Comparison of ENCODE assay signal across 8 cellular contexts in genomic region chr17:3723556-3724372, GRCh38. TPM values are rescaled to one million over a fixed set of nuclear protein-coding genes. Genes with fewer than 3 reads are reported as not detected.
DNase-seq lines count a peak whose midpoint lies in the region; ATAC-seq and TF ChIP-seq lines count a peak whose summit lies in the region.

HASPIN (plus strand) TSS chr17:3723903; CDS start chr17:3723936, 33 bp downstream.

- peak within 1 kb of the TSS; percentile 21 to 52 for H3K27ac Mint-ChIP-seq in natural killer cell

- H3K4me1 ChIP-seq in DND-41 (ENCODE audit: insufficient read depth, low read length) (peaks cover 49% of the 10 kb centered on the region), fibroblast of lung (ENCODE audit: control insufficient read depth, extremely low read depth, insufficient read depth, low read length) (peaks cover 14% of the 10 kb centered on the region)

- peak within 1 kb of the TSS; percentile 89 for H3K9ac ChIP-seq in DND-41 (ENCODE audit: low read depth, low read length)
- peak within 1 kb of the TSS; percentile 91 for H3K9ac ChIP-seq in fibroblast of lung (ENCODE audit: insufficient read depth, low read length)

- peak within 1 kb of the TSS; percentile 80 to 94 for H3K4me3 ChIP-seq in DND-41 (ENCODE audit: low read depth in 1 of 2, low read length in 2 of 2)
- peak within 1 kb of the TSS; percentile 77 to 97 (median 87) for H3K4me3 ChIP-seq in fibroblast of lung (replicated peaks in 1 of 4; ENCODE audit: control extremely low read depth in 1 of 4, insufficient read depth in 1 of 4, low read depth in 3 of 4, low read length in 4 of 4)

- H2AFZ ChIP-seq in DND-41 (ENCODE audit: low read depth, low read length) = peak within 1 kb of the TSS; percentile 94
- H2AFZ ChIP-seq in fibroblast of lung (ENCODE audit: low read length) = peak within 1 kb of the TSS; percentile 94

- peaks cover 18 to 31% of the 10 kb centered on the region in 2 donors for H3K4me1 Mint-ChIP-seq in natural killer cell

- H3K4me2 ChIP-seq in DND-41 (ENCODE audit: insufficient read depth, low read length) (peak within 1 kb of the TSS; percentile 99), fibroblast of lung (ENCODE audit: extremely low read depth, insufficient read depth, low read length) (peak within 1 kb of the TSS; percentile 76)

- ATAC-seq in DND-41 (ENCODE audit: insufficient read depth, low read depth) (peak; percentile 89), GM21786 (IDR thresholded peaks at IDR 0.05; ENCODE audit: unreplicated experiment) (peak; percentile 82), natural killer cell (peak; percentile 92 to 96 (median 96))

- H3K79me2 ChIP-seq in DND-41 (ENCODE audit: insufficient read depth, low read length) (peaks cover 68% of the 10 kb centered on the region), fibroblast of lung (ENCODE audit: control insufficient read depth, insufficient read depth, low read length) (peaks cover 38% of the 10 kb centered on the region)

- DNase-seq in DND-41 = peak; percentile 93
- peak; percentile 91 for DNase-seq in RKO (ENCODE audit: low spot score)
- DNase-seq in activated T-helper 1 cell treated with anti-CD3 and anti-CD28 coated beads, Interleukin-2, amount 50 U/mL, for 16 hours (ENCODE audit: low read depth in 1 of 2, low spot score in 1 of 2) = peak; percentile 86 to 88
- peak; percentile 75 to 89 for DNase-seq in fibroblast of lung (ENCODE audit: low read depth in 2 of 2)
- peak; percentile 89 for DNase-seq in natural killer cell
- DNase-seq in stimulated activated naive CD4-positive, alpha-beta T cell treated with Interleukin-2 at 50 U/mL for 16 hours (lab: John Stamatoyannopoulos, UW) = peak; percentile 86

- H4K20me1 ChIP-seq in DND-41 (ENCODE audit: insufficient read depth, low read length) (peaks cover 22% of the 10 kb centered on the region), fibroblast of lung (ENCODE audit: control insufficient read depth, extremely low read depth, insufficient read depth, low read length) (no peaks in the 10 kb centered on the region)

- intact Hi-C loops in natural killer cell (cut with micrococcal nuclease) = no loop called here

- H3K9me3 ChIP-seq in DND-41 (ENCODE audit: insufficient read depth, low read length, severe bottlenecking) (no peaks in the 10 kb centered on the region), KOPT-K1 (ENCODE audit: insufficient read depth, low read length, poor library complexity, severe bottlenecking) (no peaks in the 10 kb centered on the region), fibroblast of lung (ENCODE audit: control insufficient read depth, insufficient read depth, low read depth, low read length) (no peaks in the 10 kb centered on the region)

- H3K4me3 Mint-ChIP-seq in natural killer cell = peak within 1 kb of the TSS; percentile 88

- H3K9me3 Mint-ChIP-seq in natural killer cell = no peaks in the 10 kb centered on the region

- H3K36me3 ChIP-seq in DND-41 (ENCODE audit: insufficient read depth, low read length) = peaks cover 57% of the 10 kb centered on the region
- H3K36me3 ChIP-seq in KOPT-K1 (ENCODE audit: insufficient read depth, low read length) = peaks cover 74% of the 10 kb centered on the region
- H3K36me3 ChIP-seq in fibroblast of lung (ENCODE audit: control insufficient read depth, insufficient read depth, low read length) = peaks cover 3% of the 10 kb centered on the region

- no peaks in the 10 kb centered on the region for H3K27me3 ChIP-seq in DND-41 (ENCODE audit: insufficient read depth, low read length, poor library complexity)
- H3K27me3 ChIP-seq in fibroblast of lung (ENCODE audit: control insufficient read depth, insufficient read depth, low read length) = no peaks in the 10 kb centered on the region

- no peaks in the 10 kb centered on the region for H3K27me3 Mint-ChIP-seq in natural killer cell (ENCODE audit: low read depth in 2 of 2)

- H3K36me3 Mint-ChIP-seq in natural killer cell = peaks cover under 1% of the 10 kb centered on the region

- peak within 1 kb of the TSS; percentile 82 for H3K27ac ChIP-seq in DND-41 (ENCODE audit: low read length)
- peak within 1 kb of the TSS; percentile 98 for H3K27ac ChIP-seq in KOPT-K1 (ENCODE audit: low read depth, low read length, poor library complexity, severe bottlenecking)
- H3K27ac ChIP-seq in fibroblast of lung (ENCODE audit: insufficient read depth, low read length) = peak within 1 kb of the TSS; percentile 85

- TF ChIP-seq CTCF in DND-41 (IDR thresholded peaks at IDR 0.05; ENCODE audit: borderline replicate concordance, extremely low read depth, low read length, poor library complexity, severe bottlenecking) (no peak), fibroblast of lung (conservative IDR thresholded peaks at IDR 0.05 in 1 of 2, IDR thresholded peaks at IDR 0.05 in 1 of 2; ENCODE audit: low read depth in 1 of 2, low read length in 2 of 2) (peak; percentile 14 to 34), natural killer cell (IDR thresholded peaks at IDR 0.05) (no peak)

RNA-seq across cellular contexts. Expression of gene HASPIN, which starts in this region (rescaled TPM):
- 0.51 and 2.0 TPM in 2 replicates for total RNA-seq in fibroblast of lung
- polyA plus RNA-seq in fibroblast of lung = 1.5 and 4.9 TPM in 2 replicates
- 0.98 and 3.4 TPM in 2 replicates for polyA plus RNA-seq in fibroblast of lung (2012)
- 1.5 and 2.6 TPM in 2 replicates for polyA minus RNA-seq in fibroblast of lung (ENCODE audit: low replicate concordance)
- under 1 TPM; 0.33 to 0.79 (median 0.70) TPM for total RNA-seq in natural killer cell

Comparison
In these comparisons a context has a peak if more than half of its experiments do, and no peak if none do; other contexts are left out.
1. Peak in every context shown above with its lines: DNase-seq, ATAC-seq, H3K4me3 ChIP-seq and H3K27ac ChIP-seq.
2. Peak in DNase-seq and ATAC-seq in natural killer cell; RNA of the gene not detected or under 1 TPM.
3. CTCF ChIP-seq: peak in fibroblast of lung (2 of 2); none in DND-41 (single experiment) and natural killer cell (single experiment).